1 cellular context compared by ENCODE assay signal in genomic region chr3:78506581-78507195, GRCh38.
TF ChIP-seq lines count a peak whose summit lies in the region.

No MANE protein-coding gene starts in this region.

TF ChIP-seq in GM23338, 12 proteins besides CTCF, POLR2A, EP300 and RAD21 (continued from another document):
- TF ChIP-seq ZNF462 (CRISPR knock-in tag; IDR thresholded peaks at IDR 0.05) (no peak), POLR2AphosphoS5 (IDR thresholded peaks at IDR 0.05; ENCODE audit: low read depth) (no peak), STAT1 (IDR thresholded peaks at IDR 0.05; ENCODE audit: unreplicated experiment) (no peak), REST (IDR thresholded peaks at IDR 0.05; ENCODE audit: unreplicated experiment) (no peak), JUNB (IDR thresholded peaks at IDR 0.05; ENCODE audit: unreplicated experiment) (no peak), ZNF331 (CRISPR knock-in tag; IDR thresholded peaks at IDR 0.05; ENCODE audit: low read depth) (no peak), EZH2phosphoT487 (IDR thresholded peaks at IDR 0.05; ENCODE audit: unreplicated experiment) (no peak), EZH2 (IDR thresholded peaks at IDR 0.05; ENCODE audit: low read depth, unreplicated experiment) (no peak), CREB1 (CRISPR knock-in tag; IDR thresholded peaks at IDR 0.05; ENCODE audit: low read depth) (no peak)
